ENCODE assay signal across 28 cellular contexts in genomic region chr7:154987571-154987970, GRCh38.
"Had no signal": no experiment of that assay in that cellular context is flagged by ENCODE, and none has a peak within 500 bp of the region (broad histone marks: within the 10 kb centered on the region; RNA-seq: fewer than 3 reads in every experiment).

No MANE protein-coding gene starts in this region.

- H3K4me1 ChIP-seq: foreskin keratinocyte, pancreas, thyroid gland had no signal

- H3K36me3 ChIP-seq: thyroid gland had no signal

- H3K36me3 Mint-ChIP-seq: natural killer cell treated with Interleukin-12 subunit alpha and Interleukin-12 subunit beta and Interleukin-15 and Interleukin-18, amount 100 ng/mL, for 72 hours had no signal

- H3K9me3 Mint-ChIP-seq: mesothelial cell of epicardium; naive B cell; natural killer cell treated with Interleukin-12 subunit alpha and Interleukin-12 subunit beta and Interleukin-15 and Interleukin-18, amount 100 ng/mL, for 72 hours; neural crest cell had no signal

- H3K9me3 ChIP-seq: gastroesophageal sphincter, heart left ventricle, mucosa of descending colon, neutrophil, pancreas, stomach, thyroid gland had no signal

- H3K4me1 Mint-ChIP-seq: mesothelial cell of epicardium, neural crest cell had no signal

- H3K27ac ChIP-seq: foreskin keratinocyte, gastroesophageal sphincter, heart left ventricle, hepatocyte, neutrophil, pancreas, stomach, thyroid gland had no signal

- H3K4me3 Mint-ChIP-seq: mesothelial cell of epicardium; naive B cell; natural killer cell treated with Interleukin-12 subunit alpha and Interleukin-12 subunit beta and Interleukin-15 and Interleukin-18, amount 100 ng/mL, for 72 hours; neural crest cell had no signal

- ATAC-seq: esophagus mucosa; foreskin keratinocyte; gastroesophageal sphincter; heart left ventricle; left lobe of liver; mucosa of descending colon; natural killer cell treated with Interleukin-12 subunit alpha and Interleukin-12 subunit beta and Interleukin-15 and Interleukin-18, amount 100 ng/mL, for 72 hours; pancreas; sciatic nerve had no signal

- H3K27me3 Mint-ChIP-seq: naive B cell; natural killer cell treated with Interleukin-12 subunit alpha and Interleukin-12 subunit beta and Interleukin-15 and Interleukin-18, amount 100 ng/mL, for 72 hours had no signal

- H3K27me3 ChIP-seq: dorsolateral prefrontal cortex, foreskin keratinocyte, gastroesophageal sphincter, heart left ventricle, hepatocyte, neutrophil, pancreas, stomach, thyroid gland had no signal

- DNase-seq: effector CD4-positive, alpha-beta T cell; foreskin keratinocyte; heart left ventricle; kidney; mesenchymal stem cell; mucosa of descending colon; naive B cell; pancreas; stimulated activated CD4-positive, alpha-beta T cell treated with anti-CD3 and anti-CD28 coated beads, Interleukin-12 subunit alpha, Interleukin-12 subunit beta, amount 100 ng/mL, for 4 hours; stimulated activated CD4-positive, alpha-beta T cell treated with anti-CD3 and anti-CD28 coated beads, Interleukin-1b, Interleukin-23, amount 100 ng/mL, for 48 hours; stimulated activated CD4-positive, alpha-beta T cell treated with anti-CD3 and anti-CD28 coated beads, Interleukin-4, amount 100 ng/mL, for 1 hour; stimulated activated CD8-positive, alpha-beta memory T cell treated with anti-CD3 and anti-CD28 coated beads, Interleukin-4, amount 100 ng/mL, for 48 hours; stimulated activated naive CD4-positive, alpha-beta T cell treated with Interleukin-2 at 50 U/mL for 16 hours; stomach; thyroid gland; trophoblast cell had no signal

- H3K4me3 ChIP-seq: dorsolateral prefrontal cortex, gastroesophageal sphincter, heart left ventricle, hepatocyte, lung, mucosa of descending colon, pancreas, smooth muscle cell, stomach, thyroid gland had no signal

- H3K27ac Mint-ChIP-seq: mesothelial cell of epicardium; natural killer cell treated with Interleukin-12 subunit alpha and Interleukin-12 subunit beta and Interleukin-15 and Interleukin-18, amount 100 ng/mL, for 72 hours had no signal
